Comparison of ENCODE assay signal across 8 cellular contexts in the genomic region with DNA sequence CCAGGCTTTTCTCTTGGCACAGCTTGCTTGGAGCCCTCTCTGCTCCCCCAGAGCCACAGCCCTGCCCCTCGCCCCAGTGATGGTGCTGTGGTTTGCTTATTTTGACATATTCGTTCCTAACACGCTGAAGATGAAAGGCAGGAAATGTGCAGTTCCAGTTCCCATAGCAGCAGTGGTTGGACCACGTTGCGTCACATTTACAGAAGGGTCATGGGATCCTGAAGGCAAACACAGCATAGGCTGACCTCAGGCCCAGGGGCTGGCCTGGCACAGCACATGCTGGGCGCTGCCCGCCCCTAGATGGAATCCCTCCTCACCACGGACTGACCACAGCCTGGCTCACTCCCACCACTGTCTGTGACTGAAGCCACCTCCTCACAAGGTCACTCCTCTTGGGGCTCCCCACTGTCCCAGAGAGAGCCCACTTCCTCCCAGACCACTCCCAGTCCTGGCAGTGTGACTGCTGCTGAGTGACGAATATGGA. TPM values are rescaled to one million over a fixed set of nuclear protein-coding genes. Genes with fewer than 3 reads are reported as not detected.
DNase-seq lines count a peak whose midpoint lies in the region; ATAC-seq and TF ChIP-seq lines count a peak whose summit lies in the region.

No MANE protein-coding gene starts in this region.

- no peak for TF ChIP-seq POLR2A in heart left ventricle (IDR thresholded peaks at IDR 0.05)

- H3K36me3 ChIP-seq in heart left ventricle (no peaks in the 10 kb centered on the region), BE2C (no peaks in the 10 kb centered on the region)

- TF ChIP-seq CTCF in heart left ventricle (IDR thresholded peaks at IDR 0.05): no peak
- TF ChIP-seq CTCF in BE2C (IDR thresholded peaks at IDR 0.05; ENCODE audit: low read depth, low read length): no peak

- peak overlapping the region in 7 of 12 donors; percentile 5 to 65 (median 54) for H3K27ac ChIP-seq in heart left ventricle

- intact Hi-C loops in heart left ventricle (cut with DNase I): loop anchor here in 2 of 10 donors (10.0 kb wide), 2 partner anchors 106 to 126 kb away; no protein-coding TSS in a partner anchor

- ATAC-seq in GM21576 (IDR thresholded peaks at IDR 0.05; ENCODE audit: unreplicated experiment): peak; percentile 70
- peak; percentile 64 to 85 (median 84) for ATAC-seq in heart left ventricle
- ATAC-seq in GM21723 (IDR thresholded peaks at IDR 0.05; ENCODE audit: unreplicated experiment): no peak

- H3K27me3 ChIP-seq in heart left ventricle (no peaks in the 10 kb centered on the region), BE2C (no peaks in the 10 kb centered on the region)

- H3K4me1 ChIP-seq in heart left ventricle: peaks cover 0 to 21% (median 1%) of the 10 kb centered on the region in 12 donors
- no peaks in the 10 kb centered on the region for H3K4me1 ChIP-seq in BE2C

- DNase-seq in activated gamma-delta T cell (lab: John Stamatoyannopoulos, UW): peak; percentile 34
- peak; percentile 42 to 70 (median 58) for DNase-seq in heart left ventricle
- DNase-seq in stimulated activated CD4-positive, alpha-beta T cell treated with anti-CD3 and anti-CD28 coated beads, Interleukin-1b, Interleukin-23, amount 100 ng/mL, for 48 hours: peak; percentile 77
- DNase-seq in NCI-H1694 (lab: John Stamatoyannopoulos, UW): no peak
- DNase-seq in BE2C: no peak

- H3K4me3 ChIP-seq in heart left ventricle (no peak overlapping the region), BE2C (ENCODE audit: low read depth, low read length) (no peak overlapping the region)

- WGBS in heart left ventricle, 4 donors: 55 to 65% (median 60%) methylated on average over 8 to 9 of the region's 9 CpGs

- H3K9me3 ChIP-seq in heart left ventricle (no peaks in the 10 kb centered on the region), BE2C (no peaks in the 10 kb centered on the region)

TF ChIP-seq in PFSK-1, 5 proteins besides CTCF, POLR2A, EP300 and RAD21:
- TF ChIP-seq TAF1 (IDR thresholded peaks at IDR 0.05; ENCODE audit: borderline replicate concordance, insufficient read depth, low read length) (no peak), FOXP2 (optimal IDR thresholded peaks at IDR 0.05; ENCODE audit: borderline replicate concordance, extremely low read depth, extremely low read length, insufficient read depth) (peak; percentile 39)
TF ChIP-seq in PFSK-1: peak in this region for 1.

RNA-seq across cellular contexts. Expression of gene CHRNA1, which starts 14.2 kb away (rescaled TPM):
- not detected for polyA plus RNA-seq in PFSK-1 (2012; ENCODE audit: insufficient read length, low read depth)
- total RNA-seq in heart left ventricle: 1 to 10 TPM in 2 of 9 donors, under 1 TPM in 4, not detected in 3; 0.25 to 1.8 (median 0.86) TPM
- under 1 TPM; 0.07 to 0.99 TPM for polyA plus RNA-seq in heart left ventricle
- polyA plus RNA-seq in BE2C (2012; ENCODE audit: insufficient read depth, insufficient read length, low read depth): not detected

Comparison
In these comparisons a context has a peak if more than half of its experiments do, and no peak if none do; other contexts are left out.
1. DNase-seq: peak in activated gamma-delta T cell (single experiment), heart left ventricle (5 of 5) and stimulated activated CD4-positive, alpha-beta T cell treated with anti-CD3 and anti-CD28 coated beads, Interleukin-1b, Interleukin-23, amount 100 ng/mL, for 48 hours (single experiment); none in NCI-H1694 (single experiment) and BE2C (single experiment).